ENCODE assay signal across 21 cellular contexts in genomic region chr15:56568466-56569167, GRCh38.
"Had no signal": no experiment of that assay in that cellular context is flagged by ENCODE, and none has a peak within 500 bp of the region (broad histone marks: within the 10 kb centered on the region; RNA-seq: fewer than 3 reads in every experiment).

No MANE protein-coding gene starts in this region.

- H3K27me3 Mint-ChIP-seq: progenitor cell of endocrine pancreas, T-helper 17 cell had no signal

- H3K36me3 Mint-ChIP-seq: activated naive CD8-positive, alpha-beta T cell treated with anti-CD3 and anti-CD28 coated beads, Interleukin-2, amount 10 ng/mL, durations not matched to agents 7 days and 5 days had no signal

- DNase-seq: activated CD4-positive, alpha-beta T cell treated with anti-CD3 and anti-CD28 coated beads for 1 hour; activated CD8-positive, alpha-beta memory T cell treated with anti-CD3 and anti-CD28 coated beads for 24 hours; activated naive CD4-positive, alpha-beta T cell; activated naive CD8-positive, alpha-beta T cell treated with anti-CD3 and anti-CD28 coated beads, Interleukin-2, amount 10 ng/mL, durations not matched to agents 7 days and 5 days; body of pancreas; caudate nucleus; dorsolateral prefrontal cortex; head of caudate nucleus; midbrain; nephron progenitor cell; occipital lobe; stimulated activated naive CD8-positive, alpha-beta T cell treated with anti-CD3 and anti-CD28 coated beads, Interleukin-15, Interleukin-2, amounts not matched to agents 100 U/mL and 50 U/mL, for 24 hours; T-helper 17 cell; WERI-Rb-1 had no signal

- H3K4me3 ChIP-seq: body of pancreas, dorsolateral prefrontal cortex, lung, right atrium auricular region, tibial nerve had no signal

- H3K4me1 Mint-ChIP-seq: activated naive CD8-positive, alpha-beta T cell treated with anti-CD3 and anti-CD28 coated beads, Interleukin-2, amount 10 ng/mL, durations not matched to agents 7 days and 5 days; nephron progenitor cell; T-helper 17 cell had no signal

- H3K4me3 Mint-ChIP-seq: activated naive CD8-positive, alpha-beta T cell treated with anti-CD3 and anti-CD28 coated beads, Interleukin-2, amount 10 ng/mL, durations not matched to agents 7 days and 5 days; activated T-helper 1 cell treated with anti-CD3 and anti-CD28 coated beads, Interleukin-12 subunit alpha, Interleukin-12 subunit beta, Interleukin-2, Interleukin-4 antibody, amounts not matched to agents 30 ng/mL and 10 ng/mL and 1 ng/mL, durations not matched to agents 14 hours and 24 hours and 36 hours; nephron progenitor cell; T-helper 17 cell had no signal

- ATAC-seq: body of pancreas; left lobe of liver; stimulated activated naive CD8-positive, alpha-beta T cell treated with anti-CD3 and anti-CD28 coated beads, Interleukin-15, Interleukin-2, amounts not matched to agents 100 U/mL and 50 U/mL, for 24 hours; T-helper 17 cell had no signal

- H3K36me3 ChIP-seq: right atrium auricular region, tibial nerve, WERI-Rb-1 had no signal

- H3K27ac Mint-ChIP-seq: activated naive CD8-positive, alpha-beta T cell treated with anti-CD3 and anti-CD28 coated beads, Interleukin-2, amount 10 ng/mL, durations not matched to agents 7 days and 5 days; activated T-helper 1 cell treated with anti-CD3 and anti-CD28 coated beads, Interleukin-12 subunit alpha, Interleukin-12 subunit beta, Interleukin-2, Interleukin-4 antibody, amounts not matched to agents 30 ng/mL and 10 ng/mL and 1 ng/mL, durations not matched to agents 14 hours and 24 hours and 36 hours; nephron progenitor cell; progenitor cell of endocrine pancreas; T-helper 17 cell had no signal

- H3K4me1 ChIP-seq: body of pancreas, right atrium auricular region, tibial nerve had no signal

- H3K27me3 ChIP-seq: body of pancreas, dorsolateral prefrontal cortex, right atrium auricular region, tibial nerve had no signal

- H3K27ac ChIP-seq: body of pancreas, dorsolateral prefrontal cortex, epithelial cell of prostate, right atrium auricular region, tibial nerve, WERI-Rb-1 had no signal
